Comparison of ENCODE assay signal across 1 cellular context in the genomic region with DNA sequence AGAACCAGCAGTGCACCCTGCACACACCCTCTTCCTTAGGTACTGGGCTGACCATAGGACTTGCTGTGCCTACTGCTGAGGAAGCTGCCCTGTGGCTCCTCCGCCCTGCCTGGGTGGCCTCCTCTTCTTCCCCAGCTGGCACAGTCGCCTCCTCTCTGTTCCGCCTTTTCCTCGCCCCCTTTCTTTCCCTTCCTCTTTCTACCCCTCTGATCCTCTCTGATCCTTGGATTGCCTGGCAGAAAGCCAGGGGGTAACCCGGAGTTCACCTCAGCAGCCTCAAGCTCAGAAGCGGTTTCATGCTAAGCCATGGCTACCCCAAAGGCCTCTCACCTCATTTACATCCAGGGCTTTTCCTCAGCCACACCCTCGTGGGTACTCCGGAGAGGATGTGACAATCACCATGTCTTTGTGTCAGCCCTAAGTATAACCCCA.
TF ChIP-seq lines count a peak whose summit lies in the region.

No MANE protein-coding gene starts in this region.

TF ChIP-seq in GM12878, 131 proteins besides CTCF, POLR2A, EP300 and RAD21 (continued from another document):
- TF ChIP-seq E2F8 (IDR thresholded peaks at IDR 0.05; ENCODE audit: low read depth, partially characterized antibody) (no peak), BCL11A (IDR thresholded peaks at IDR 0.05; ENCODE audit: low read depth, low read length) (no peak), IKZF1 (conservative IDR thresholded peaks at IDR 0.05) (peak; percentile 80), BCLAF1 (IDR thresholded peaks at IDR 0.05) (no peak), ZNF622 (IDR thresholded peaks at IDR 0.05) (no peak), RBBP5 (conservative IDR thresholded peaks at IDR 0.05) (no peak), RELB (IDR thresholded peaks at IDR 0.05; ENCODE audit: low read depth) (peak; percentile 35; the same call in 1 of the 2 replicates), CREM (IDR thresholded peaks at IDR 0.05; ENCODE audit: low read depth) (no peak), MEF2B (IDR thresholded peaks at IDR 0.05; ENCODE audit: partially characterized antibody, poor library complexity, severe bottlenecking) (no peak), BHLHE40 (IDR thresholded peaks at IDR 0.05; ENCODE audit: borderline replicate concordance in 1 of 2, low read depth in 2 of 2, low read length in 1 of 2) (no peak), EED (IDR thresholded peaks at IDR 0.05; ENCODE audit: low read depth) (peak; percentile 79), NFYA (IDR thresholded peaks at IDR 0.05; ENCODE audit: borderline replicate concordance, low read depth, low read length) (no peak), TCF3 (IDR thresholded peaks at IDR 0.05; ENCODE audit: borderline replicate concordance, insufficient read depth, low read depth, low read length) (no peak), SUZ12 (IDR thresholded peaks at IDR 0.05; ENCODE audit: unreplicated experiment) (no peak), RFX5 (IDR thresholded peaks at IDR 0.05; ENCODE audit: low read depth, low read length) (no peak), FOXM1 (IDR thresholded peaks at IDR 0.05; ENCODE audit: low read depth, low read length) (no peak), RUNX3 (IDR thresholded peaks at IDR 0.05; ENCODE audit: low read length) (peak; percentile 25; the same call in 1 of the 2 replicates), IKZF2 (IDR thresholded peaks at IDR 0.05) (peak; percentile 56 to 65; a peak in 3 of 4 replicates), SMAD1 (IDR thresholded peaks at IDR 0.05; ENCODE audit: low read depth, partially characterized antibody) (no peak), CHD4 (IDR thresholded peaks at IDR 0.05) (no peak), PAX5 (IDR thresholded peaks at IDR 0.05; ENCODE audit: borderline replicate concordance, low read depth, low read length) (no peak), HDGF (IDR thresholded peaks at IDR 0.05) (no peak), ZBTB11 (CRISPR knock-in tag; IDR thresholded peaks at IDR 0.05) (no peak), SP1 (IDR thresholded peaks at IDR 0.05; ENCODE audit: low read depth, low read length) (no peak), MTA2 (IDR thresholded peaks at IDR 0.05; ENCODE audit: low read depth) (no peak), MEF2A (IDR thresholded peaks at IDR 0.05; ENCODE audit: insufficient read depth, low read depth, low read length) (no peak)
- TF ChIP-seq, protein P1, sequence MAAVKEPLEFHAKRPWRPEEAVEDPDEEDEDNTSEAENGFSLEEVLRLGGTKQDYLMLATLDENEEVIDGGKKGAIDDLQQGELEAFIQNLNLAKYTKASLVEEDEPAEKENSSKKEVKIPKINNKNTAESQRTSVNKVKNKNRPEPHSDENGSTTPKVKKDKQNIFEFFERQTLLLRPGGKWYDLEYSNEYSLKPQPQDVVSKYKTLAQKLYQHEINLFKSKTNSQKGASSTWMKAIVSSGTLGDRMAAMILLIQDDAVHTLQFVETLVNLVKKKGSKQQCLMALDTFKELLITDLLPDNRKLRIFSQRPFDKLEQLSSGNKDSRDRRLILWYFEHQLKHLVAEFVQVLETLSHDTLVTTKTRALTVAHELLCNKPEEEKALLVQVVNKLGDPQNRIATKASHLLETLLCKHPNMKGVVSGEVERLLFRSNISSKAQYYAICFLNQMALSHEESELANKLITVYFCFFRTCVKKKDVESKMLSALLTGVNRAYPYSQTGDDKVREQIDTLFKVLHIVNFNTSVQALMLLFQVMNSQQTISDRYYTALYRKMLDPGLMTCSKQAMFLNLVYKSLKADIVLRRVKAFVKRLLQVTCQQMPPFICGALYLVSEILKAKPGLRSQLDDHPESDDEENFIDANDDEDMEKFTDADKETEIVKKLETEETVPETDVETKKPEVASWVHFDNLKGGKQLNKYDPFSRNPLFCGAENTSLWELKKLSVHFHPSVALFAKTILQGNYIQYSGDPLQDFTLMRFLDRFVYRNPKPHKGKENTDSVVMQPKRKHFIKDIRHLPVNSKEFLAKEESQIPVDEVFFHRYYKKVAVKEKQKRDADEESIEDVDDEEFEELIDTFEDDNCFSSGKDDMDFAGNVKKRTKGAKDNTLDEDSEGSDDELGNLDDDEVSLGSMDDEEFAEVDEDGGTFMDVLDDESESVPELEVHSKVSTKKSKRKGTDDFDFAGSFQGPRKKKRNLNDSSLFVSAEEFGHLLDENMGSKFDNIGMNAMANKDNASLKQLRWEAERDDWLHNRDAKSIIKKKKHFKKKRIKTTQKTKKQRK (IDR thresholded peaks at IDR 0.05; ENCODE audit: low read depth, low read length), result no peak
- TF ChIP-seq, protein P2, sequence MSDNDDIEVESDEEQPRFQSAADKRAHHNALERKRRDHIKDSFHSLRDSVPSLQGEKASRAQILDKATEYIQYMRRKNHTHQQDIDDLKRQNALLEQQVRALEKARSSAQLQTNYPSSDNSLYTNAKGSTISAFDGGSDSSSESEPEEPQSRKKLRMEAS (IDR thresholded peaks at IDR 0.05; ENCODE audit: low read depth, low read length), result no peak
- TF ChIP-seq, protein P3, sequence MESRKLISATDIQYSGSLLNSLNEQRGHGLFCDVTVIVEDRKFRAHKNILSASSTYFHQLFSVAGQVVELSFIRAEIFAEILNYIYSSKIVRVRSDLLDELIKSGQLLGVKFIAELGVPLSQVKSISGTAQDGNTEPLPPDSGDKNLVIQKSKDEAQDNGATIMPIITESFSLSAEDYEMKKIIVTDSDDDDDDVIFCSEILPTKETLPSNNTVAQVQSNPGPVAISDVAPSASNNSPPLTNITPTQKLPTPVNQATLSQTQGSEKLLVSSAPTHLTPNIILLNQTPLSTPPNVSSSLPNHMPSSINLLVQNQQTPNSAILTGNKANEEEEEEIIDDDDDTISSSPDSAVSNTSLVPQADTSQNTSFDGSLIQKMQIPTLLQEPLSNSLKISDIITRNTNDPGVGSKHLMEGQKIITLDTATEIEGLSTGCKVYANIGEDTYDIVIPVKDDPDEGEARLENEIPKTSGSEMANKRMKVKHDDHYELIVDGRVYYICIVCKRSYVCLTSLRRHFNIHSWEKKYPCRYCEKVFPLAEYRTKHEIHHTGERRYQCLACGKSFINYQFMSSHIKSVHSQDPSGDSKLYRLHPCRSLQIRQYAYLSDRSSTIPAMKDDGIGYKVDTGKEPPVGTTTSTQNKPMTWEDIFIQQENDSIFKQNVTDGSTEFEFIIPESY (IDR thresholded peaks at IDR 0.05), result no peak
- TF ChIP-seq, protein P4, sequence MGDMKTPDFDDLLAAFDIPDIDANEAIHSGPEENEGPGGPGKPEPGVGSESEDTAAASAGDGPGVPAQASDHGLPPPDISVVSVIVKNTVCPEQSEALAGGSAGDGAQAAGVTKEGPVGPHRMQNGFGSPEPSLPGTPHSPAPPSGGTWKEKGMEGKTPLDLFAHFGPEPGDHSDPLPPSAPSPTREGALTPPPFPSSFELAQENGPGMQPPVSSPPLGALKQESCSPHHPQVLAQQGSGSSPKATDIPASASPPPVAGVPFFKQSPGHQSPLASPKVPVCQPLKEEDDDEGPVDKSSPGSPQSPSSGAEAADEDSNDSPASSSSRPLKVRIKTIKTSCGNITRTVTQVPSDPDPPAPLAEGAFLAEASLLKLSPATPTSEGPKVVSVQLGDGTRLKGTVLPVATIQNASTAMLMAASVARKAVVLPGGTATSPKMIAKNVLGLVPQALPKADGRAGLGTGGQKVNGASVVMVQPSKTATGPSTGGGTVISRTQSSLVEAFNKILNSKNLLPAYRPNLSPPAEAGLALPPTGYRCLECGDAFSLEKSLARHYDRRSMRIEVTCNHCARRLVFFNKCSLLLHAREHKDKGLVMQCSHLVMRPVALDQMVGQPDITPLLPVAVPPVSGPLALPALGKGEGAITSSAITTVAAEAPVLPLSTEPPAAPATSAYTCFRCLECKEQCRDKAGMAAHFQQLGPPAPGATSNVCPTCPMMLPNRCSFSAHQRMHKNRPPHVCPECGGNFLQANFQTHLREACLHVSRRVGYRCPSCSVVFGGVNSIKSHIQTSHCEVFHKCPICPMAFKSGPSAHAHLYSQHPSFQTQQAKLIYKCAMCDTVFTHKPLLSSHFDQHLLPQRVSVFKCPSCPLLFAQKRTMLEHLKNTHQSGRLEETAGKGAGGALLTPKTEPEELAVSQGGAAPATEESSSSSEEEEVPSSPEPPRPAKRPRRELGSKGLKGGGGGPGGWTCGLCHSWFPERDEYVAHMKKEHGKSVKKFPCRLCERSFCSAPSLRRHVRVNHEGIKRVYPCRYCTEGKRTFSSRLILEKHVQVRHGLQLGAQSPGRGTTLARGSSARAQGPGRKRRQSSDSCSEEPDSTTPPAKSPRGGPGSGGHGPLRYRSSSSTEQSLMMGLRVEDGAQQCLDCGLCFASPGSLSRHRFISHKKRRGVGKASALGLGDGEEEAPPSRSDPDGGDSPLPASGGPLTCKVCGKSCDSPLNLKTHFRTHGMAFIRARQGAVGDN (IDR thresholded peaks at IDR 0.05), result no peak
- TF ChIP-seq, protein P5, sequence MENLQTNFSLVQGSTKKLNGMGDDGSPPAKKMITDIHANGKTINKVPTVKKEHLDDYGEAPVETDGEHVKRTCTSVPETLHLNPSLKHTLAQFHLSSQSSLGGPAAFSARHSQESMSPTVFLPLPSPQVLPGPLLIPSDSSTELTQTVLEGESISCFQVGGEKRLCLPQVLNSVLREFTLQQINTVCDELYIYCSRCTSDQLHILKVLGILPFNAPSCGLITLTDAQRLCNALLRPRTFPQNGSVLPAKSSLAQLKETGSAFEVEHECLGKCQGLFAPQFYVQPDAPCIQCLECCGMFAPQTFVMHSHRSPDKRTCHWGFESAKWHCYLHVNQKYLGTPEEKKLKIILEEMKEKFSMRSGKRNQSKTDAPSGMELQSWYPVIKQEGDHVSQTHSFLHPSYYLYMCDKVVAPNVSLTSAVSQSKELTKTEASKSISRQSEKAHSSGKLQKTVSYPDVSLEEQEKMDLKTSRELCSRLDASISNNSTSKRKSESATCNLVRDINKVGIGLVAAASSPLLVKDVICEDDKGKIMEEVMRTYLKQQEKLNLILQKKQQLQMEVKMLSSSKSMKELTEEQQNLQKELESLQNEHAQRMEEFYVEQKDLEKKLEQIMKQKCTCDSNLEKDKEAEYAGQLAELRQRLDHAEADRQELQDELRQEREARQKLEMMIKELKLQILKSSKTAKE (IDR thresholded peaks at IDR 0.05; ENCODE audit: low read depth, poor library complexity, severe bottlenecking), result no peak
